Comparison of ENCODE assay signal across 24 cellular contexts in genomic region chr11:58023435-58023931, GRCh38. TPM values are rescaled to one million over a fixed set of nuclear protein-coding genes. Genes with fewer than 3 reads are reported as not detected.
DNase-seq lines count a peak whose midpoint lies in the region; ATAC-seq and TF ChIP-seq lines count a peak whose summit lies in the region.
"Had no signal": no experiment of that assay in that cellular context is flagged by ENCODE, and none has a peak within 500 bp of the region (broad histone marks: within the 10 kb centered on the region; RNA-seq: fewer than 3 reads in every experiment).

Gene OR9Q1 (plus strand): TSS chr11:58023881. CDS start chr11:58179445, 155,564 bp downstream.

- TF ChIP-seq CTCF in heart left ventricle (IDR thresholded peaks at IDR 0.05): no peak
- no peak for TF ChIP-seq CTCF in esophagus muscularis mucosa (IDR thresholded peaks at IDR 0.05)
- no peak for TF ChIP-seq CTCF in neural crest cell (conservative IDR thresholded peaks at IDR 0.05)
- TF ChIP-seq CTCF in transverse colon (IDR thresholded peaks at IDR 0.05): no peak

- intact Hi-C loops in heart left ventricle (cut with DNase I) (loop anchor here in 2 of 10 donors (5.0 to 10.0 kb wide), 3 partner anchors 86 to 261 kb away; no protein-coding TSS in a partner anchor), Right ventricle myocardium superior (cut with DNase I) (no loop called here), esophagus muscularis mucosa (cut with DNase I) (no loop called here), transverse colon (cut with DNase I; ENCODE audit: low total_unique reads) (no loop called here)

- H3K36me3 Mint-ChIP-seq in neural crest cell (ENCODE audit: low read depth): no peaks in the 10 kb centered on the region
- H3K36me3 Mint-ChIP-seq: stimulated activated effector memory CD8-positive, alpha-beta T cell treated with anti-CD3 and anti-CD28 coated beads, Interleukin-12 subunit alpha, Interleukin-12 subunit beta, amount 100 ng/mL, for 72 hours had no signal

- in situ Hi-C loops in transverse colon (cut with MboI; ENCODE audit: low pct_ligation_motif_present in 1 of 4, low pct_unique_long_range_greater_than_20kb in 1 of 4, low sequenced_read_pairs in 3 of 4): no loop called here

- ATAC-seq in heart left ventricle (no peak), Right ventricle myocardium superior (ENCODE audit: poor library complexity) (no peak), GM19035 (IDR thresholded peaks at IDR 0.05; ENCODE audit: unreplicated experiment) (no peak)
- ATAC-seq: activated CD4-positive, alpha-beta T cell treated with anti-CD3 and anti-CD28 coated beads for 36 hours; stimulated activated effector memory CD8-positive, alpha-beta T cell treated with anti-CD3 and anti-CD28 coated beads, Interleukin-12 subunit alpha, Interleukin-12 subunit beta, amount 100 ng/mL, for 72 hours had no signal

- no peaks in the 10 kb centered on the region for H3K9me3 Mint-ChIP-seq in neural crest cell
- H3K9me3 Mint-ChIP-seq: stimulated activated effector memory CD8-positive, alpha-beta T cell treated with anti-CD3 and anti-CD28 coated beads, Interleukin-12 subunit alpha, Interleukin-12 subunit beta, amount 100 ng/mL, for 72 hours had no signal

- H3K36me3 ChIP-seq in heart left ventricle (no peaks in the 10 kb centered on the region), esophagus muscularis mucosa (no peaks in the 10 kb centered on the region), transverse colon (no peaks in the 10 kb centered on the region)
- H3K36me3 ChIP-seq: SJSA1 had no signal

- H3K4me3 Mint-ChIP-seq in neural crest cell: no peak within 1 kb of the TSS
- H3K4me3 Mint-ChIP-seq: activated CD4-positive, alpha-beta T cell treated with anti-CD3 and anti-CD28 coated beads for 36 hours; stimulated activated effector memory CD8-positive, alpha-beta T cell treated with anti-CD3 and anti-CD28 coated beads, Interleukin-12 subunit alpha, Interleukin-12 subunit beta, amount 100 ng/mL, for 72 hours had no signal

- TF ChIP-seq POLR2A in heart left ventricle (IDR thresholded peaks at IDR 0.05): no peak
- no peak for TF ChIP-seq POLR2A in esophagus muscularis mucosa (IDR thresholded peaks at IDR 0.05; ENCODE audit: low read depth)
- no peak for TF ChIP-seq POLR2A in transverse colon (IDR thresholded peaks at IDR 0.05)

- no peaks in the 10 kb centered on the region for H3K27me3 Mint-ChIP-seq in neural crest cell (ENCODE audit: low read depth)

- no peaks in the 10 kb centered on the region for H3K4me1 Mint-ChIP-seq in neural crest cell
- H3K4me1 Mint-ChIP-seq: activated CD4-positive, alpha-beta T cell treated with anti-CD3 and anti-CD28 coated beads for 36 hours; stimulated activated effector memory CD8-positive, alpha-beta T cell treated with anti-CD3 and anti-CD28 coated beads, Interleukin-12 subunit alpha, Interleukin-12 subunit beta, amount 100 ng/mL, for 72 hours had no signal

- H3K27me3 ChIP-seq in heart left ventricle: no peaks in the 10 kb centered on the region
- no peaks in the 10 kb centered on the region for H3K27me3 ChIP-seq in esophagus muscularis mucosa
- H3K27me3 ChIP-seq in transverse colon: no peaks in the 10 kb centered on the region
- H3K27me3 ChIP-seq: SJSA1 had no signal

- H3K27ac Mint-ChIP-seq in neural crest cell (ENCODE audit: unreplicated experiment): peak within 1 kb of the TSS; percentile 93
- H3K27ac Mint-ChIP-seq: activated CD4-positive, alpha-beta T cell treated with anti-CD3 and anti-CD28 coated beads for 36 hours; stimulated activated effector memory CD8-positive, alpha-beta T cell treated with anti-CD3 and anti-CD28 coated beads, Interleukin-12 subunit alpha, Interleukin-12 subunit beta, amount 100 ng/mL, for 72 hours had no signal

- 52 to 68% (median 53%) methylated on average over 5 of the region's 5 CpGs for WGBS in heart left ventricle, 4 donors
- 82% methylated on average over 5 of the region's 5 CpGs for WGBS in esophagus muscularis mucosa
- 44 to 51% methylated on average over 5 of the region's 5 CpGs for WGBS in transverse colon (ENCODE audit: low coverage in 1 of 2), 2 donors

- TF ChIP-seq EP300 in esophagus muscularis mucosa (IDR thresholded peaks at IDR 0.05) (no peak), transverse colon (IDR thresholded peaks at IDR 0.05; ENCODE audit: low read depth) (no peak)

- H3K4me1 ChIP-seq in heart left ventricle: peaks cover 0 to 35% (median 21%) of the 10 kb centered on the region in 12 donors
- H3K4me1 ChIP-seq in esophagus muscularis mucosa: peaks cover 0 to 18% (median 10%) of the 10 kb centered on the region in 4 donors
- peaks cover 0 to 24% (median 15%) of the 10 kb centered on the region in 4 donors for H3K4me1 ChIP-seq in transverse colon

- peak within 1 kb of the TSS in 1 of 12 donors; percentile 10 for H3K4me3 ChIP-seq in heart left ventricle
- H3K4me3 ChIP-seq in esophagus muscularis mucosa: no peak within 1 kb of the TSS
- no peak within 1 kb of the TSS for H3K4me3 ChIP-seq in transverse colon
- H3K4me3 ChIP-seq: SJSA1 had no signal

- H3K9me3 ChIP-seq in heart left ventricle: no peaks in the 10 kb centered on the region
- H3K9me3 ChIP-seq in esophagus muscularis mucosa: no peaks in the 10 kb centered on the region
- H3K9me3 ChIP-seq in transverse colon: no peaks in the 10 kb centered on the region
- H3K9me3 ChIP-seq: SJSA1 had no signal

- no peak for DNase-seq in heart left ventricle
- DNase-seq in Right ventricle myocardium superior: no peak
- no peak for DNase-seq in esophagus muscularis mucosa (ENCODE audit: extremely low spot score)
- DNase-seq in neural crest cell (ENCODE audit: low read depth, low spot score): no peak
- no peak for DNase-seq in transverse colon
- no peak for DNase-seq in activated CD8-positive, alpha-beta memory T cell treated with anti-CD3 and anti-CD28 coated beads, Interleukin-2, amount 50 U/mL, for 48 hours
- DNase-seq in amniotic stem cell (lab: John Stamatoyannopoulos, UW): no peak
- DNase-seq: activated CD4-positive, alpha-beta T cell treated with anti-CD3 and anti-CD28 coated beads for 36 hours; activated gamma-delta T cell treated with Interleukin-2 at 50 U/mL for 16 hours; anterior cingulate cortex; C1 segment of cervical spinal cord; erythroblast; KG1; NCI-H1048; NCI-H2107; NCI-H526 treated with DMSO at 0.1 percent for 48 hours had no signal

- H3K27ac ChIP-seq in heart left ventricle: peak within 1 kb of the TSS; percentile 51 to 85 (median 77)
- peak within 1 kb of the TSS; percentile 30 to 53 (median 47) for H3K27ac ChIP-seq in esophagus muscularis mucosa (replicated peaks in 1 of 4)
- H3K27ac ChIP-seq in transverse colon: peak within 1 kb of the TSS; percentile 36 to 53 (median 48)
- H3K27ac ChIP-seq: SJSA1 had no signal

RNA-seq across cellular contexts. Expression of gene OR9Q1, which starts in this region (rescaled TPM):
- total RNA-seq in heart left ventricle: not detected
- not detected for polyA plus RNA-seq in heart left ventricle
- not detected for total RNA-seq in Right ventricle myocardium superior
- total RNA-seq in esophagus muscularis mucosa: not detected
- total RNA-seq in neural crest cell: not detected in 2 replicates
- not detected for total RNA-seq in transverse colon
- total RNA-seq: activated CD4-positive, alpha-beta T cell treated with anti-CD3 and anti-CD28 coated beads for 36 hours; H4; mononuclear cell; OCI-LY7; osteocyte; SJSA1; ureter had no signal
